13 cellular contexts compared by ENCODE assay signal in the genomic region with DNA sequence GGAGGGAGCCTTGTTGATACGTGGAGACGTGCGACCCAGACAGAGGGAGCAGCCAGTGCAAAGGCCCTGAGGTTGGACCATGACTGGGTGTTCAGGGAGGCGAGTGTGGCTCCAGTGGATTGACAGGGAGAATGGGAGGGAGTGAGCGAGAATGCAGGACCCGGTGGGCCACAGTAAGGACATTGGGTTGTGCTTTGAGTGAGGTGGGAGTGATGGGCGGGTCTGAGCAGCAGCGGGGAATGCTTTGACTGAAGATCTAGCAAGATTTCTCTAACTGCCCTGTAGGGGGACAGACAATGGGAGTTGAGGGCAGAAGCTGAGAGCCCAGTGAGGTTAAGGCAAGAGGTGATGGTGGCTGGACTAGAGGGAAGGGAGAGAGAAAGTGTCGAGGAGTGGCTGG. TPM values are rescaled to one million over a fixed set of nuclear protein-coding genes. Genes with fewer than 3 reads are reported as not detected.
DNase-seq lines count a peak whose midpoint lies in the region; ATAC-seq and TF ChIP-seq lines count a peak whose summit lies in the region.
"Had no signal": no experiment of that assay in that cellular context is flagged by ENCODE, and none has a peak within 500 bp of the region (broad histone marks: within the 10 kb centered on the region; RNA-seq: fewer than 3 reads in every experiment).

No MANE protein-coding gene starts in this region.

- 66 to 70% methylated on average over 9 of the region's 9 CpGs for WGBS in upper lobe of left lung, 2 donors

- POLR2A ChIA-PET in HCT116 (lab: Charles Lee): no interaction called here
- POLR2A ChIA-PET in WTC11 (lab: Charles Lee): no interaction called here

- H3K4me3 ChIP-seq in HCT116 (replicated peaks in 1 of 2; ENCODE audit: low read depth in 1 of 2, low read length in 2 of 2): no peak overlapping the region
- no peak overlapping the region for H3K4me3 ChIP-seq in kidney epithelial cell (ENCODE audit: low read depth, low read length)
- no peak overlapping the region for H3K4me3 ChIP-seq in upper lobe of left lung
- H3K4me3 ChIP-seq: hepatocyte, upper lobe of right lung had no signal

- TF ChIP-seq CTCF in HCT116 (IDR thresholded peaks at IDR 0.05 in 2 of 3, conservative IDR thresholded peaks at IDR 0.05 in 1 of 3; ENCODE audit: borderline replicate concordance in 1 of 3, insufficient read depth in 1 of 3, low read depth in 2 of 3, low read length in 2 of 3) (peak in 2 of 3 experiments; percentile 37 to 39; a peak in 4 of 6 replicates), WTC11 (IDR thresholded peaks at IDR 0.05) (peak; percentile 38; the same call in 1 of the 2 replicates), kidney epithelial cell (IDR thresholded peaks at IDR 0.05; ENCODE audit: insufficient read depth, low read length, poor library complexity, severe bottlenecking) (peak; percentile 28), upper lobe of left lung (IDR thresholded peaks at IDR 0.05) (peak in 1 of 6 experiments; percentile 6)

- peaks cover 2% of the 10 kb centered on the region; the same call in 1 of the 2 replicates for H3K4me1 Mint-ChIP-seq in WTC11

- no peak overlapping the region for H3K4me2 ChIP-seq in HCT116 (ENCODE audit: low read length)
- H3K4me2 ChIP-seq: hepatocyte had no signal

- no peak overlapping the region for H3K27ac Mint-ChIP-seq in WTC11

- peaks cover 16% of the 10 kb centered on the region for H3K27me3 Mint-ChIP-seq in WTC11 (ENCODE audit: low read depth)

- H3K9me3 Mint-ChIP-seq in WTC11: no peaks in the 10 kb centered on the region
- H3K9me3 Mint-ChIP-seq: central memory CD8-positive, alpha-beta T cell had no signal

- peak; percentile 80 for DNase-seq in ELF-1 (ENCODE audit: low read depth, low spot score)
- DNase-seq in HCT116 (ENCODE audit: low read depth, low spot score): peak; percentile 18
- peak; percentile 61 for DNase-seq in WTC11 (ENCODE audit: low spot score)
- DNase-seq in kidney epithelial cell (ENCODE audit: low read depth): no peak
- no peak for DNase-seq in upper lobe of left lung
- DNase-seq in DMS153 treated with DMSO at 0.1 percent for 48 hours (lab: John Stamatoyannopoulos, UW; ENCODE audit: unreplicated experiment): no peak
- no peak for DNase-seq in NCI-H128 (lab: John Stamatoyannopoulos, UW; ENCODE audit: unreplicated experiment)
- DNase-seq: NCI-H187 treated with DMSO at 0.1 percent for 48 hours, upper lobe of right lung had no signal

- TF ChIP-seq RAD21 in HCT116 (IDR thresholded peaks at IDR 0.05; ENCODE audit: low read depth): no peak

- no peaks in the 10 kb centered on the region for H3K79me2 ChIP-seq in HCT116 (ENCODE audit: insufficient read depth, low read length)
- H3K79me2 ChIP-seq: hepatocyte had no signal

- H4K20me1 ChIP-seq in HCT116 (ENCODE audit: insufficient read depth): no peaks in the 10 kb centered on the region

- CTCF ChIA-PET in HCT116 (lab: Charles Lee) (no interaction called here), WTC11 (lab: Charles Lee) (interaction anchor here (0.6 to 1.8 kb wide), 17 partner anchors 8 to 154 kb away, joined by 3 to 13 read pairs (median 4); a partner anchor contains a TSS)

- H3K4me1 ChIP-seq in HCT116 (ENCODE audit: control insufficient read depth in 1 of 2, insufficient read depth in 2 of 2, low read length in 2 of 2) (peaks cover 12 to 19% of the 10 kb centered on the region in 2 experiments), upper lobe of left lung (no peaks in the 10 kb centered on the region)
- H3K4me1 ChIP-seq: upper lobe of right lung had no signal

- H3K4me3 Mint-ChIP-seq in WTC11: no peak overlapping the region
- H3K4me3 Mint-ChIP-seq: central memory CD8-positive, alpha-beta T cell had no signal

- no TSS peak for BruUV-seq in HCT116 (replicated peaks; lab: Mats Ljungman, UMichigan)

- no peak for TF ChIP-seq EP300 in upper lobe of left lung (IDR thresholded peaks at IDR 0.05)

- H3K27me3 ChIP-seq in HCT116 (ENCODE audit: insufficient read depth, low read length) (no peaks in the 10 kb centered on the region), kidney epithelial cell (ENCODE audit: control insufficient read depth, insufficient read depth, low read length) (peaks cover 13% of the 10 kb centered on the region), upper lobe of left lung (no peaks in the 10 kb centered on the region)
- H3K27me3 ChIP-seq: hepatocyte had no signal

- TF ChIP-seq POLR2A in HCT116 (IDR thresholded peaks at IDR 0.05; ENCODE audit: borderline replicate concordance, extremely low read depth, insufficient read depth, insufficient read length) (no peak), upper lobe of left lung (IDR thresholded peaks at IDR 0.05) (no peak)

- RAD21 ChIA-PET in HCT116 (lab: Charles Lee; ENCODE audit: low non-redundant PET in 1 of 2, low total read pairs in 2 of 2, uncharacterized antibody in 2 of 2, unreplicated experiment in 2 of 2): no interaction called here

- H3K9me3 ChIP-seq in HCT116 (ENCODE audit: control insufficient read depth in 1 of 2, insufficient read depth in 1 of 2, low read depth in 1 of 2, low read length in 2 of 2): no peaks in the 10 kb centered on the region
- H3K9me3 ChIP-seq in upper lobe of left lung: no peaks in the 10 kb centered on the region
- H3K9me3 ChIP-seq: neutrophil, upper lobe of right lung had no signal

- ATAC-seq in HCT116: peak; percentile 86
- ATAC-seq in WTC11: peak; percentile 97
- ATAC-seq in upper lobe of left lung (ENCODE audit: low FRiP score in 2 of 2): no peak
- no peak for ATAC-seq in HG03354 (IDR thresholded peaks at IDR 0.05; ENCODE audit: poor library complexity, severe bottlenecking, unreplicated experiment)
- ATAC-seq: upper lobe of right lung had no signal

- H2AFZ ChIP-seq in HCT116 (ENCODE audit: low read depth, low read length, poor library complexity, severe bottlenecking): no peak overlapping the region
- H2AFZ ChIP-seq: hepatocyte had no signal

- no peak overlapping the region for H3K9ac ChIP-seq in HCT116 (ENCODE audit: low read length)

- H3K36me3 ChIP-seq in HCT116 (ENCODE audit: control insufficient read depth in 1 of 2, insufficient read depth in 2 of 2, low read length in 2 of 2) (no peaks in the 10 kb centered on the region), kidney epithelial cell (ENCODE audit: control insufficient read depth, insufficient read depth, low read length) (no peaks in the 10 kb centered on the region), upper lobe of left lung (no peaks in the 10 kb centered on the region)
- H3K36me3 ChIP-seq: neutrophil, upper lobe of right lung had no signal

- H3K36me3 Mint-ChIP-seq in WTC11: no peaks in the 10 kb centered on the region

- no peak overlapping the region for H3K27ac ChIP-seq in HCT116 (ENCODE audit: low read depth, low read length)
- H3K27ac ChIP-seq in upper lobe of left lung: no peak overlapping the region
- H3K27ac ChIP-seq: hepatocyte, neutrophil, upper lobe of right lung had no signal

- intact Hi-C loops in HCT116 (cut with micrococcal nuclease): no loop called here

- H3K9me2 ChIP-seq in HCT116 (ENCODE audit: insufficient read depth): no peaks in the 10 kb centered on the region

TF ChIP-seq in HCT116, 20 proteins besides CTCF, POLR2A, EP300 and RAD21:
- TF ChIP-seq JUND (IDR thresholded peaks at IDR 0.05): no peak

TF ChIP-seq in WTC11, 78 proteins besides CTCF, POLR2A, EP300 and RAD21:
- TF ChIP-seq SP1 (CRISPR knock-in tag; conservative IDR thresholded peaks at IDR 0.05): 0 out of 2 replicates have a peak, but pooled peaks have one; percentile 21
- TF ChIP-seq, protein P1, sequence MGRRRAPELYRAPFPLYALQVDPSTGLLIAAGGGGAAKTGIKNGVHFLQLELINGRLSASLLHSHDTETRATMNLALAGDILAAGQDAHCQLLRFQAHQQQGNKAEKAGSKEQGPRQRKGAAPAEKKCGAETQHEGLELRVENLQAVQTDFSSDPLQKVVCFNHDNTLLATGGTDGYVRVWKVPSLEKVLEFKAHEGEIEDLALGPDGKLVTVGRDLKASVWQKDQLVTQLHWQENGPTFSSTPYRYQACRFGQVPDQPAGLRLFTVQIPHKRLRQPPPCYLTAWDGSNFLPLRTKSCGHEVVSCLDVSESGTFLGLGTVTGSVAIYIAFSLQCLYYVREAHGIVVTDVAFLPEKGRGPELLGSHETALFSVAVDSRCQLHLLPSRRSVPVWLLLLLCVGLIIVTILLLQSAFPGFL (CRISPR knock-in tag; IDR thresholded peaks at IDR 0.05; ENCODE audit: borderline replicate concordance): no peak
- no peak for TF ChIP-seq ZNF671 (CRISPR knock-in tag; IDR thresholded peaks at IDR 0.05)
- TF ChIP-seq GTF2I (CRISPR knock-in tag; conservative IDR thresholded peaks at IDR 0.05): peak; percentile 41; the same call in 1 of the 2 replicates
- TF ChIP-seq, protein P2, sequence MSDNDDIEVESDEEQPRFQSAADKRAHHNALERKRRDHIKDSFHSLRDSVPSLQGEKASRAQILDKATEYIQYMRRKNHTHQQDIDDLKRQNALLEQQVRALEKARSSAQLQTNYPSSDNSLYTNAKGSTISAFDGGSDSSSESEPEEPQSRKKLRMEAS (CRISPR knock-in tag; IDR thresholded peaks at IDR 0.05): no peak

RNA-seq across cellular contexts. Expression of a gene that starts 7.7 kb away (rescaled TPM):
- total RNA-seq in HCT116 (2021; ENCODE audit: unreplicated experiment) (not detected), WTC11 (2021) (0.13 to 0.18 TPM in 2 of 3 replicates, not detected in the other), kidney epithelial cell (not detected in 2 replicates), upper lobe of left lung (not detected)
- not detected in 2 replicates for polyA plus RNA-seq in HCT116 (2012)
- total RNA-seq: hepatocyte, upper lobe of right lung had no signal
- polyA plus RNA-seq: hepatocyte had no signal

RNA-seq across cellular contexts. Expression of a gene that starts 19.9 kb away (rescaled TPM):
- total RNA-seq in HCT116 (2021; ENCODE audit: unreplicated experiment): 10.8 TPM
- polyA plus RNA-seq in HCT116 (2012): 4.9 and 5.7 TPM in 2 replicates
- total RNA-seq in WTC11 (2021): 13.6 to 15.1 TPM (median 14.8 TPM) in 3 replicates
- total RNA-seq in kidney epithelial cell: 3.0 and 8.0 TPM in 2 replicates
- total RNA-seq in upper lobe of left lung: 10 to 100 TPM in 2 of 6 donors, 1 to 10 TPM in 4; 2.3 to 13.6 (median 9.2) TPM

RNA-seq across cellular contexts. Expression of a gene that starts 36.3 kb away (rescaled TPM):
- total RNA-seq in HCT116 (2021; ENCODE audit: unreplicated experiment) (33.9 TPM), WTC11 (2021) (29.8 to 32.3 TPM (median 30.3 TPM) in 3 replicates), kidney epithelial cell (32.9 and 36.4 TPM in 2 replicates), upper lobe of left lung (10 to 100 TPM; 23.2 to 36.5 (median 30.5) TPM)
- polyA plus RNA-seq in HCT116 (2012): 18.9 and 19.0 TPM in 2 replicates

RNA-seq across cellular contexts. Expression of a gene that starts 51.4 kb away (rescaled TPM):
- 2.5 TPM for total RNA-seq in HCT116 (2021; ENCODE audit: unreplicated experiment)
- polyA plus RNA-seq in HCT116 (2012): 1.2 and 1.5 TPM in 2 replicates
- total RNA-seq in WTC11 (2021): 11.3 to 15.6 TPM (median 15.4 TPM) in 3 replicates
- under 0.01 TPM in 1 of 2 replicates, not detected in the other for total RNA-seq in kidney epithelial cell
- 10 to 100 TPM in 4 of 6 donors, 1 to 10 TPM in 2; 4.7 to 19.0 (median 13.9) TPM for total RNA-seq in upper lobe of left lung
- total RNA-seq: hepatocyte had no signal

RNA-seq across cellular contexts. Expression of a gene that starts 58.2 kb away (rescaled TPM):
- total RNA-seq in HCT116 (2021; ENCODE audit: unreplicated experiment) (5.8 TPM), WTC11 (2021) (20.7 to 24.6 TPM (median 24.2 TPM) in 3 replicates), kidney epithelial cell (0.14 and 0.50 TPM in 2 replicates), upper lobe of left lung (1 to 10 TPM in 1 of 6 donors, under 1 TPM in 2, not detected in 3; 0.46 to 1.2 (median 0.46) TPM)
- polyA plus RNA-seq in HCT116 (2012): 6.5 and 7.2 TPM in 2 replicates

Comparison
In these comparisons a context has a peak if more than half of its experiments do, and no peak if none do; other contexts are left out.
1. DNase-seq: peak in ELF-1 (single experiment), HCT116 (single experiment) and WTC11 (single experiment); none in kidney epithelial cell (single experiment), upper lobe of left lung (0 of 2), DMS153 treated with DMSO at 0.1 percent for 48 hours (single experiment) and NCI-H128 (single experiment).
2. ATAC-seq: peak in HCT116 (single experiment) and WTC11 (single experiment); none in upper lobe of left lung (0 of 2) and HG03354 (single experiment).